Comparison of ENCODE assay signal across 8 cellular contexts in the genomic region with DNA sequence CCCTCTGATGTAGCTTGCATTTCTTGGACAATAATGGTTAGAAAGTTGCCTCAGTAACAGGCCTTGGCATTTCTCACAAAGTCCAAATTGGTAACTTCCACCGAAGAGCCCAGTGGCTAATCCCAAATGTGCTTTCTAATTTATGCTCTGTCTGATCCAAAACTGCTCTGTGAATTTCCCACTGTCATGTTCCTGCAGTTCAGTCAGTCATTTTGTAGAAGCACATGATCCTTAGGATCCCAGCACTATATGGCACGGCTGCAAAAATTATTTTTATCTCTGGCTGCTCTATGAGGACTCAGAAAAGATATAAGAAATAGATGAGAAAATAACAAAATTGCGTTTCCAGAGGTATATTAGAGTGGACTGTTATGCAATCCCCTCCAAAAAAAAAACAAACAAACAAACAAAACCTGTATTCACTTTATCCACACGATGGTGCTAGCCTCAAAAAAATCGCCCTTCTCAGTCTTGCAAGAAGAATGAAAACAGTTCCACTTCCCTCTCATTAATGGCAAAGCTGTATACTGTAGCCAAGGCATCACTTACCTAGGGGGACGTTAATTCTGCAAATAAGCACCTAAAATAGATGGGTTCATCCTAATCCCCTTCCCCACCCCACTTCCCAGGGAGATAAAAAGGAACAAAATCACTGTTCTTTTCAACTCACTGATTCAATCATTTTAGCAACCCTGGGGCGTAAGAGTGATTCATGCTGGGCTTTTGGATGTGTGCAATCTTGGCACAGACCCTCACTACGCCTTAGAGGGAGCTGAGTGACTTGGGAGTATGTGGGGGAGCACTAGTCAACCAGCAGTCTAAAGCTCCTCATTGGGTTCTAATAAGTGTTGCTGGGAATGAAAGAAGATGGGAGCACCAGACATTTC.
DNase-seq lines count a peak whose midpoint lies in the region; ATAC-seq and TF ChIP-seq lines count a peak whose summit lies in the region.

No MANE protein-coding gene starts in this region.

- H3K27ac ChIP-seq in IMR-90 (ENCODE audit: insufficient read depth, low read length), result no peak overlapping the region
- no peak overlapping the region for H3K27ac ChIP-seq in osteoblast (ENCODE audit: low read depth, low read length)

- H3K56ac ChIP-seq in IMR-90 (ENCODE audit: extremely low read depth, insufficient read depth, low read length), result no peak overlapping the region

- WGBS in IMR-90 (ENCODE audit: extremely low coverage in 2 of 2, insufficient read length in 1 of 2), 2 experiments, result 27% methylated on average over 2 of the region's 8 CpGs; no CpG with 5 or more reads in 1 of the 2 experiments

- no peaks in the 10 kb centered on the region for H3K79me1 ChIP-seq in IMR-90 (ENCODE audit: low read depth in 1 of 2, low read length in 2 of 2)

- in situ Hi-C loops in IMR-90 (cut with MboI; ENCODE audit: low sequenced_read_pairs), result loop anchor here (10.0 kb wide), 3 partner anchors 419 to 699 kb away; no protein-coding TSS in a partner anchor

- no peak overlapping the region for H2AK9ac ChIP-seq in IMR-90 (replicated peaks; ENCODE audit: low read depth, low read length, poor library complexity)

- H3K18ac ChIP-seq in IMR-90 (ENCODE audit: low read depth, low read length), result no peak overlapping the region

- H3K9ac ChIP-seq in IMR-90 (ENCODE audit: low read depth, low read length), result no peak overlapping the region

- peaks cover 3% of the 10 kb centered on the region for H3K4me1 ChIP-seq in IMR-90 (ENCODE audit: control insufficient read depth, insufficient read depth, low read length)
- peaks cover 11% of the 10 kb centered on the region for H3K4me1 ChIP-seq in osteoblast (ENCODE audit: insufficient read depth, low read length)

- H4K5ac ChIP-seq in IMR-90 (ENCODE audit: low read depth, low read length), result no peak overlapping the region

- no peaks in the 10 kb centered on the region for H3K79me2 ChIP-seq in osteoblast (ENCODE audit: insufficient read depth, low read length)

- TF ChIP-seq CTCF in IMR-90 (conservative IDR thresholded peaks at IDR 0.05; ENCODE audit: low read depth, low read length), result peak; percentile 74
- peak; percentile 67 for TF ChIP-seq CTCF in fibroblast of the aortic adventitia (IDR thresholded peaks at IDR 0.05; ENCODE audit: insufficient read depth, low read length)
- TF ChIP-seq CTCF in osteoblast (IDR thresholded peaks at IDR 0.05; ENCODE audit: extremely low read depth, low read depth, low read length), result peak; percentile 68

- intact Hi-C loops in IMR-90 (cut with micrococcal nuclease), result loop anchor here (1.0 to 5.0 kb wide), 2 partner anchors 419 to 697 kb away; no protein-coding TSS in a partner anchor

- H3K36me3 ChIP-seq in IMR-90 (ENCODE audit: control insufficient read depth, insufficient read depth, low read length), result no peaks in the 10 kb centered on the region
- H3K36me3 ChIP-seq in osteoblast (ENCODE audit: insufficient read depth, low read length), result no peaks in the 10 kb centered on the region

- DNase-seq in AG20443 (ENCODE audit: low spot score), result peak; percentile 64
- peak; percentile 75 for DNase-seq in IMR-90
- DNase-seq in SW480 (ENCODE audit: low spot score), result peak; percentile 48
- DNase-seq in fibroblast of the aortic adventitia (ENCODE audit: low read depth), result peak; percentile 85
- no peak for DNase-seq in osteoblast (ENCODE audit: insufficient read length, low spot score, missing footprints)
- DNase-seq in activated effector memory CD4-positive, alpha-beta T cell treated with anti-CD3 and anti-CD28 coated beads, Interleukin-2, amount 50 U/mL, for 16 hours, result no peak

- H2AFZ ChIP-seq in IMR-90 (replicated peaks; ENCODE audit: low read length, poor library complexity) (peak overlapping the region; percentile 8), osteoblast (ENCODE audit: low read length) (peak overlapping the region; percentile 33)

- H3K9me1 ChIP-seq in IMR-90 (ENCODE audit: insufficient read depth, low read length), result no peaks in the 10 kb centered on the region

- H3K9me3 ChIP-seq in IMR-90 (ENCODE audit: control insufficient read depth, insufficient read depth, low read length), result no peaks in the 10 kb centered on the region
- H3K9me3 ChIP-seq in osteoblast (ENCODE audit: low read depth, low read length), result no peaks in the 10 kb centered on the region

- POLR2A ChIA-PET in IMR-90 (lab: Charles Lee; ENCODE audit: unreplicated experiment), result interaction anchor here (0.6 to 0.7 kb wide), 2 partner anchors 253 to 258 kb away, joined by 6 to 9 read pairs; no protein-coding TSS in a partner anchor

- dilution Hi-C loops in IMR-90 (cut with HindIII; ENCODE audit: low sequenced_read_pairs, unreplicated experiment), result no loop called here

- no peak overlapping the region for H2BK15ac ChIP-seq in IMR-90 (ENCODE audit: low read depth, low read length)

- H4K91ac ChIP-seq in IMR-90 (ENCODE audit: insufficient read depth, low read depth, low read length), result no peak overlapping the region

- H4K20me1 ChIP-seq in IMR-90 (ENCODE audit: insufficient read depth, low read length) (no peaks in the 10 kb centered on the region), osteoblast (ENCODE audit: insufficient read depth, low read length) (no peaks in the 10 kb centered on the region)

- H3K4me3 ChIP-seq in IMR-90 (ENCODE audit: insufficient read depth, low read depth, low read length) (no peak overlapping the region), fibroblast of the aortic adventitia (ENCODE audit: low read depth, low read length) (no peak overlapping the region), osteoblast (ENCODE audit: insufficient read depth, low read length) (peak overlapping the region; percentile 50)

- H3K4me2 ChIP-seq in IMR-90 (ENCODE audit: low read depth, low read length) (peak overlapping the region; percentile 77), osteoblast (ENCODE audit: insufficient read depth, low read length) (peak overlapping the region; percentile 85)

- TF ChIP-seq POLR2A in IMR-90 (IDR thresholded peaks at IDR 0.05; ENCODE audit: low read depth, low read length), result no peak; the same call in 1 of the 2 replicates

- BruUV-seq in IMR-90 (replicated peaks; lab: Mats Ljungman, UMichigan), result no TSS peak

- H3K27me3 ChIP-seq in IMR-90 (ENCODE audit: control insufficient read depth, insufficient read depth, low read length) (peaks cover 18% of the 10 kb centered on the region), osteoblast (ENCODE audit: insufficient read depth, low read length) (peaks cover 14% of the 10 kb centered on the region)

- H3K23ac ChIP-seq in IMR-90 (ENCODE audit: low read depth, low read length), result no peak overlapping the region

- TF ChIP-seq RAD21 in IMR-90 (IDR thresholded peaks at IDR 0.05; ENCODE audit: low read length), result peak; percentile 85

- CTCF ChIA-PET in IMR-90 (lab: Yijun Ruan, JAX), result interaction anchor here (0.6 to 1.3 kb wide), 10 partner anchors 14 to 709 kb away, joined by 3 to 5 read pairs (median 3); a partner anchor contains a TSS

- H2BK120ac ChIP-seq in IMR-90 (ENCODE audit: low read depth, low read length), result no peak overlapping the region

- H3K14ac ChIP-seq in IMR-90 (replicated peaks; ENCODE audit: low read depth, low read length), result no peak overlapping the region

- no peak overlapping the region for H3K4ac ChIP-seq in IMR-90 (ENCODE audit: low read depth, low read length)

- H2BK5ac ChIP-seq in IMR-90 (ENCODE audit: low read depth, low read length, poor library complexity, severe bottlenecking), result no peak overlapping the region

- no peak overlapping the region for H4K8ac ChIP-seq in IMR-90 (ENCODE audit: low read depth in 2 of 2, low read length in 2 of 2)

- no peak overlapping the region for H2BK20ac ChIP-seq in IMR-90 (ENCODE audit: low read depth, low read length)

- ATAC-seq in GM18519 (IDR thresholded peaks at IDR 0.05; ENCODE audit: low FRiP score, unreplicated experiment) (peak; percentile 47), IMR-90 (ENCODE audit: low read depth) (peak; percentile 87), GM21423 (IDR thresholded peaks at IDR 0.05; ENCODE audit: unreplicated experiment) (no peak)

- H2AK5ac ChIP-seq in IMR-90 (ENCODE audit: low read depth, low read length), result no peak overlapping the region

TF ChIP-seq in IMR-90, 13 proteins besides CTCF, POLR2A, EP300 and RAD21:
- no peak for TF ChIP-seq NFE2L2 (IDR thresholded peaks at IDR 0.05; ENCODE audit: low read depth, low read length)
- peak; percentile 86 for TF ChIP-seq CEBPB (IDR thresholded peaks at IDR 0.05; ENCODE audit: low read depth, low read length)
- TF ChIP-seq SMC3 (IDR thresholded peaks at IDR 0.05; ENCODE audit: low read depth, low read length), result peak; percentile 73
TF ChIP-seq in IMR-90: peak in this region for 2.

Comparison
In these comparisons a context has a peak if more than half of its experiments do, and no peak if none do; other contexts are left out.
1. DNase-seq: peak in AG20443 (single experiment), IMR-90 (single experiment), SW480 (single experiment) and fibroblast of the aortic adventitia (single experiment); none in osteoblast (single experiment) and activated effector memory CD4-positive, alpha-beta T cell treated with anti-CD3 and anti-CD28 coated beads, Interleukin-2, amount 50 U/mL, for 16 hours (single experiment).
2. Peak in every context shown above with its lines, with median percentiles within 50 percentile points of each other: CTCF ChIP-seq.